Comparison of ENCODE assay signal across 21 cellular contexts in genomic region chr7:111356941-111357340, GRCh38.
"Had no signal": no experiment of that assay in that cellular context is flagged by ENCODE, and none has a peak within 500 bp of the region (broad histone marks: within the 10 kb centered on the region; RNA-seq: fewer than 3 reads in every experiment).

No MANE protein-coding gene starts in this region.

- H3K4me3 ChIP-seq: coronary artery, esophagus muscularis mucosa, thyroid gland had no signal

- H3K27ac Mint-ChIP-seq: activated CD8-positive, alpha-beta memory T cell treated with anti-CD3 and anti-CD28 coated beads, Interleukin-2, amount 10 ng/mL, durations not matched to agents 7 days and 5 days; activated naive CD4-positive, alpha-beta T cell treated with anti-CD3 and anti-CD28 coated beads, Interleukin-2, amount 10 ng/mL, durations not matched to agents 7 days and 5 days; activated T-helper 2 cell treated with anti-CD3 and anti-CD28 coated beads, Interferon-gamma antibody, Interleukin-2, Interleukin-4, amounts not matched to agents 10 μg/mL and 5 μg/mL and 100 μg/mL, durations not matched to agents 14 hours and 24 hours and 36 hours; brain; natural killer cell; stimulated activated memory B cell treated with anti-CD40 and anti-IgM and Interleukin-4, amounts not matched to agents 10 μg/mL and 1 μg/mL and 100 μg/mL, for 72 hours had no signal

- DNase-seq: activated CD4-positive, alpha-beta T cell treated with anti-CD3 and anti-CD28 coated beads for 1 hour; activated CD4-positive, alpha-beta T cell treated with anti-CD3 and anti-CD28 coated beads, Interleukin-2, amount 50 U/mL, for 48 hours; activated CD8-positive, alpha-beta memory T cell treated with anti-CD3 and anti-CD28 coated beads, Interleukin-2, amount 10 ng/mL, durations not matched to agents 7 days and 5 days; activated naive CD4-positive, alpha-beta T cell treated with anti-CD3 and anti-CD28 coated beads, Interleukin-2, amount 10 ng/mL, durations not matched to agents 7 days and 5 days; activated T-cell treated with anti-CD3 and anti-CD28 coated beads, Interleukin-2, amount 50 U/mL, for 1 hour; central memory CD4-positive, alpha-beta T cell; glutamatergic neuron; hypothalamus; kidney glomerular epithelial cell; left ventricle myocardium superior; mesendoderm; natural killer cell; retina; stimulated activated CD4-positive, alpha-beta T cell treated with anti-CD3 and anti-CD28 coated beads, Interleukin-2, amount 100 ng/mL, for 48 hours; thyroid gland had no signal

- H3K9me3 ChIP-seq: esophagus muscularis mucosa, neutrophil, thyroid gland had no signal

- H3K9me3 Mint-ChIP-seq: activated naive CD4-positive, alpha-beta T cell treated with anti-CD3 and anti-CD28 coated beads, Interleukin-2, amount 10 ng/mL, durations not matched to agents 7 days and 5 days; activated T-helper 2 cell treated with anti-CD3 and anti-CD28 coated beads, Interferon-gamma antibody, Interleukin-2, Interleukin-4, amounts not matched to agents 10 μg/mL and 5 μg/mL and 100 μg/mL, durations not matched to agents 14 hours and 24 hours and 36 hours; brain; stimulated activated memory B cell treated with anti-CD40 and anti-IgM and Interleukin-4, amounts not matched to agents 10 μg/mL and 1 μg/mL and 100 μg/mL, for 72 hours had no signal

- H3K4me1 Mint-ChIP-seq: activated naive CD4-positive, alpha-beta T cell treated with anti-CD3 and anti-CD28 coated beads, Interleukin-2, amount 10 ng/mL, durations not matched to agents 7 days and 5 days had no signal

- H3K36me3 Mint-ChIP-seq: activated CD8-positive, alpha-beta memory T cell treated with anti-CD3 and anti-CD28 coated beads, Interleukin-2, amount 10 ng/mL, durations not matched to agents 7 days and 5 days; activated naive CD4-positive, alpha-beta T cell treated with anti-CD3 and anti-CD28 coated beads, Interleukin-2, amount 10 ng/mL, durations not matched to agents 7 days and 5 days; brain; natural killer cell; stimulated activated memory B cell treated with anti-CD40 and anti-IgM and Interleukin-4, amounts not matched to agents 10 μg/mL and 1 μg/mL and 100 μg/mL, for 72 hours had no signal

- H3K27me3 Mint-ChIP-seq: activated CD8-positive, alpha-beta memory T cell treated with anti-CD3 and anti-CD28 coated beads, Interleukin-2, amount 10 ng/mL, durations not matched to agents 7 days and 5 days; activated naive CD4-positive, alpha-beta T cell treated with anti-CD3 and anti-CD28 coated beads, Interleukin-2, amount 10 ng/mL, durations not matched to agents 7 days and 5 days; brain; stimulated activated memory B cell treated with anti-CD40 and anti-IgM and Interleukin-4, amounts not matched to agents 10 μg/mL and 1 μg/mL and 100 μg/mL, for 72 hours had no signal

- H3K4me3 Mint-ChIP-seq: activated CD8-positive, alpha-beta memory T cell treated with anti-CD3 and anti-CD28 coated beads, Interleukin-2, amount 10 ng/mL, durations not matched to agents 7 days and 5 days; activated naive CD4-positive, alpha-beta T cell treated with anti-CD3 and anti-CD28 coated beads, Interleukin-2, amount 10 ng/mL, durations not matched to agents 7 days and 5 days; brain; natural killer cell; stimulated activated memory B cell treated with anti-CD40 and anti-IgM and Interleukin-4, amounts not matched to agents 10 μg/mL and 1 μg/mL and 100 μg/mL, for 72 hours had no signal

- ATAC-seq: activated CD8-positive, alpha-beta memory T cell treated with anti-CD3 and anti-CD28 coated beads, Interleukin-2, amount 10 ng/mL, durations not matched to agents 7 days and 5 days; left ventricle myocardium superior; natural killer cell; stimulated activated memory B cell treated with anti-CD40 and anti-IgM and Interleukin-4, amounts not matched to agents 10 μg/mL and 1 μg/mL and 100 μg/mL, for 72 hours had no signal

- H3K27ac ChIP-seq: coronary artery, esophagus muscularis mucosa, neutrophil, thyroid gland had no signal
